Comparison of ENCODE assay signal across 17 cellular contexts in genomic region chr1:108563808-108564207, GRCh38. TPM values are rescaled to one million over a fixed set of nuclear protein-coding genes. Genes with fewer than 3 reads are reported as not detected.
DNase-seq lines count a peak whose midpoint lies in the region; ATAC-seq, FAIRE-seq and TF ChIP-seq lines count a peak whose summit lies in the region.
"Had no signal": no experiment of that assay in that cellular context is flagged by ENCODE, and none has a peak within 500 bp of the region (broad histone marks: within the 10 kb centered on the region; RNA-seq: fewer than 3 reads in every experiment).

No MANE protein-coding gene starts in this region.

- WGBS in K562 (ENCODE audit: insufficient coverage, low coverage, missing lambda C conversion rate): 0% methylated on average over 1 of the region's 1 CpG
- WGBS in mesendoderm (ENCODE audit: extremely low coverage, insufficient coverage, low lambda C conversion rate): no CpG with 5 or more reads among the region's 1 CpG
- 91 to 96% methylated on average over 1 of the region's 1 CpG for WGBS in esophagus squamous epithelium, 2 donors

- CTCF ChIA-PET in Calu3 (lab: Charles Lee): no interaction called here
- CTCF ChIA-PET in K562 (lab: Yijun Ruan, JAX; ENCODE audit: low intra/inter-chr PET ratio): interaction anchor here (4.4 kb wide), 1 partner anchor 51 kb away, joined by 69 read pairs; no protein-coding TSS in a partner anchor

- H3K9me3 ChIP-seq in Loucy (ENCODE audit: insufficient read depth, low read depth, low read length) (no peaks in the 10 kb centered on the region), K562 (replicated peaks; ENCODE audit: control insufficient read depth, insufficient read depth, low read depth, low read length) (no peaks in the 10 kb centered on the region), esophagus squamous epithelium (no peaks in the 10 kb centered on the region)
- H3K9me3 ChIP-seq: BLaER1 treated with 17β-estradiol and CSF1 and Interleukin-3, amounts not matched to agents 10 nM and 100 nM had no signal

- H2BK5ac ChIP-seq in mesendoderm (ENCODE audit: low read length): no peak overlapping the region

- H3K79me1 ChIP-seq in mesendoderm (ENCODE audit: low read length): peaks cover 9% of the 10 kb centered on the region

- no peak overlapping the region for H3K23ac ChIP-seq in mesendoderm (ENCODE audit: low read length)

- no peak overlapping the region for H3K27ac ChIP-seq in K562 (ENCODE audit: extremely low read depth, low read depth, low read length)
- no peak overlapping the region for H3K27ac ChIP-seq in mesendoderm (ENCODE audit: low read depth, low read length)
- H3K27ac ChIP-seq in esophagus squamous epithelium: no peak overlapping the region
- H3K27ac ChIP-seq: BLaER1 treated with 17β-estradiol and CSF1 and Interleukin-3, amounts not matched to agents 10 nM and 100 nM had no signal

- no peaks in the 10 kb centered on the region for H3K27me3 Mint-ChIP-seq in Calu3 (ENCODE audit: unreplicated experiment)

- ATAC-seq in K562: no peak
- no peak for ATAC-seq in GM18907 (IDR thresholded peaks at IDR 0.05; ENCODE audit: unreplicated experiment)
- ATAC-seq: HepG2 had no signal

- no peaks in the 10 kb centered on the region for H3K4me1 Mint-ChIP-seq in Calu3 (ENCODE audit: low read depth, unreplicated experiment)

- H3K4me1 ChIP-seq in Loucy (ENCODE audit: insufficient read depth, low read length, poor library complexity, severe bottlenecking): peaks cover 65% of the 10 kb centered on the region
- H3K4me1 ChIP-seq in K562 (replicated peaks in 1 of 2; ENCODE audit: control insufficient read depth in 2 of 2, insufficient read depth in 2 of 2, low read length in 2 of 2): peaks cover 28 to 31% of the 10 kb centered on the region in 2 experiments; a peak in 4 of 5 replicates
- no peaks in the 10 kb centered on the region for H3K4me1 ChIP-seq in mesendoderm (ENCODE audit: control insufficient read depth, low read depth, low read length)
- H3K4me1 ChIP-seq in esophagus squamous epithelium: peaks cover 17 to 36% (median 23%) of the 10 kb centered on the region in 3 donors

- H3K9me1 ChIP-seq in K562 (ENCODE audit: control insufficient read depth, insufficient read depth, low read length): no peaks in the 10 kb centered on the region

- no peak overlapping the region for H3K4me3 Mint-ChIP-seq in Calu3 (ENCODE audit: low read depth, unreplicated experiment)
- H3K4me3 Mint-ChIP-seq: H9 had no signal

- TF ChIP-seq POLR2A in K562 (conservative IDR thresholded peaks at IDR 0.05) (no peak), esophagus squamous epithelium (IDR thresholded peaks at IDR 0.05) (no peak)

- H3K4me2 ChIP-seq in Loucy (ENCODE audit: low read depth, low read length, poor library complexity, severe bottlenecking) (peak overlapping the region; percentile 92), K562 (ENCODE audit: insufficient read depth, low read length) (peak overlapping the region; percentile 50; the same call in 1 of the 2 replicates), mesendoderm (ENCODE audit: low read length) (no peak overlapping the region)

- DNase-seq in Calu3: no peak
- DNase-seq in K562 (ENCODE audit: extremely low read depth in 1 of 4, low spot score in 3 of 4): peak in 2 of 4 experiments; percentile 37 to 47
- DNase-seq in mesendoderm: peak; percentile 27
- DNase-seq in NCI-H187 treated with DMSO at 0.1 percent for 48 hours (lab: John Stamatoyannopoulos, UW): no peak
- no peak for DNase-seq in esophagus squamous epithelium (lab: John Stamatoyannopoulos, UW)
- DNase-seq: 8988T; CD4-positive, CD25-positive, alpha-beta regulatory T cell; DMS79; EL; GOT3; H9 had no signal

- FAIRE-seq in K562 (lab: Jason Lieb, UNC): no peak
- FAIRE-seq: G401.6, GM12892, HepG2 had no signal

- TF ChIP-seq CTCF in Calu3 (IDR thresholded peaks at IDR 0.05; ENCODE audit: unreplicated experiment): no peak
- TF ChIP-seq CTCF in Loucy (conservative IDR thresholded peaks at IDR 0.05; ENCODE audit: low read length): no peak
- TF ChIP-seq CTCF in K562 (IDR thresholded peaks at IDR 0.05 in 2 of 3, conservative IDR thresholded peaks at IDR 0.05 in 1 of 3; ENCODE audit: insufficient read depth in 2 of 3, low read depth in 1 of 3, low read length in 3 of 3): no peak
- no peak for TF ChIP-seq CTCF in esophagus squamous epithelium (IDR thresholded peaks at IDR 0.05)

- TF ChIP-seq RAD21 in K562 (CRISPR knock-in tag; conservative IDR thresholded peaks at IDR 0.05 in 1 of 2, IDR thresholded peaks at IDR 0.05 in 1 of 2): no peak

- H3K9me2 ChIP-seq in Loucy (replicated peaks; ENCODE audit: low read depth, low read length): no peaks in the 10 kb centered on the region

- peaks cover 82% of the 10 kb centered on the region for H3K79me2 ChIP-seq in Loucy (ENCODE audit: insufficient read depth, low read length)
- peaks cover 67% of the 10 kb centered on the region for H3K79me2 ChIP-seq in K562 (ENCODE audit: control insufficient read depth, insufficient read depth, low read length)
- H3K79me2 ChIP-seq in mesendoderm (ENCODE audit: control insufficient read depth, insufficient read depth, low read length): peaks cover 30% of the 10 kb centered on the region

- H4K5ac ChIP-seq in mesendoderm (ENCODE audit: low read length): no peak overlapping the region

- no peaks in the 10 kb centered on the region for H3K9me3 Mint-ChIP-seq in Calu3 (ENCODE audit: low read depth, unreplicated experiment)
- H3K9me3 Mint-ChIP-seq: CD4-positive, CD25-positive, alpha-beta regulatory T cell; H9 had no signal

- H2AFZ ChIP-seq in Loucy (ENCODE audit: low read length) (no peak overlapping the region), K562 (ENCODE audit: low read depth, low read length) (no peak overlapping the region)

- no peak overlapping the region for H3K18ac ChIP-seq in mesendoderm (ENCODE audit: low read length)

- POLR2A ChIA-PET in K562 (lab: Yijun Ruan, JAX): interaction anchor here (0.7 to 0.9 kb wide), 2 partner anchors 9 to 30 kb away, joined by 3 read pairs; no protein-coding TSS in a partner anchor

- H2AK5ac ChIP-seq in mesendoderm (ENCODE audit: low read length): no peak overlapping the region

- H3K27ac Mint-ChIP-seq in Calu3 (ENCODE audit: unreplicated experiment): peak overlapping the region; percentile 19
- H3K27ac Mint-ChIP-seq: H9 had no signal

- H3K36me3 Mint-ChIP-seq in Calu3 (ENCODE audit: insufficient read depth, unreplicated experiment): peaks cover 8% of the 10 kb centered on the region
- H3K36me3 Mint-ChIP-seq: CD4-positive, CD25-positive, alpha-beta regulatory T cell had no signal

- H3K4me3 ChIP-seq in Loucy (ENCODE audit: low read length, poor library complexity, severe bottlenecking) (peak overlapping the region; percentile 75), K562 (no peak overlapping the region), mesendoderm (ENCODE audit: low read length) (no peak overlapping the region), esophagus squamous epithelium (no peak overlapping the region)
- H3K4me3 ChIP-seq: BLaER1 treated with 17β-estradiol and CSF1 and Interleukin-3, amounts not matched to agents 10 nM and 100 nM had no signal

- no peak overlapping the region for H3K56ac ChIP-seq in mesendoderm (ENCODE audit: low read length)

- H4K20me1 ChIP-seq in Loucy (ENCODE audit: insufficient read depth, low read length, poor library complexity, severe bottlenecking) (peaks cover 63% of the 10 kb centered on the region), K562 (replicated peaks; ENCODE audit: control insufficient read depth, insufficient read depth, low read length) (no peaks in the 10 kb centered on the region)

- no peak overlapping the region for H3K4ac ChIP-seq in mesendoderm (ENCODE audit: low read depth, low read length)

- H3K9ac ChIP-seq in Loucy (ENCODE audit: low read depth, low read length, poor library complexity, severe bottlenecking) (peak overlapping the region; percentile 8), K562 (ENCODE audit: insufficient read depth in 1 of 2, low read depth in 2 of 2, low read length in 2 of 2) (no peak overlapping the region), mesendoderm (ENCODE audit: low read length) (no peak overlapping the region)

- H2BK120ac ChIP-seq in mesendoderm (ENCODE audit: low read depth, low read length): no peak overlapping the region

- intact Hi-C loops in Calu3 (cut with micrococcal nuclease; ENCODE audit: unreplicated experiment) (no loop called here), K562 (cut with micrococcal nuclease) (loop anchor here (5.0 kb wide), 2 partner anchors 143 to 333 kb away; no protein-coding TSS in a partner anchor), esophagus squamous epithelium (cut with DNase I) (loop anchor here (5.0 to 10.0 kb wide), 2 partner anchors 52 to 81 kb away; no protein-coding TSS in a partner anchor)

- no peak overlapping the region for H2BK15ac ChIP-seq in mesendoderm (replicated peaks; ENCODE audit: low read depth)

- no peak overlapping the region for H4K8ac ChIP-seq in mesendoderm (ENCODE audit: low read depth, low read length)

- in situ Hi-C loops in K562 (cut with MboI): loop anchor here (5.0 kb wide), 1 partner anchor 52 kb away; no protein-coding TSS in a partner anchor

- TF ChIP-seq EP300 in K562 (IDR thresholded peaks at IDR 0.05; ENCODE audit: low read length): 0 out of 2 replicates have a peak, but pooled peaks have one; percentile 33

- H3K36me3 ChIP-seq in Loucy (ENCODE audit: insufficient read depth, low read length) (no peaks in the 10 kb centered on the region), K562 (ENCODE audit: control insufficient read depth, insufficient read depth, low read length) (no peaks in the 10 kb centered on the region), mesendoderm (ENCODE audit: control insufficient read depth, insufficient read depth, low read length) (no peaks in the 10 kb centered on the region), esophagus squamous epithelium (no peaks in the 10 kb centered on the region)

- H3K27me3 ChIP-seq in Loucy (ENCODE audit: insufficient read depth, low read length, poor library complexity, severe bottlenecking) (no peaks in the 10 kb centered on the region), K562 (ENCODE audit: control insufficient read depth in 2 of 2, insufficient read depth in 2 of 2, low read length in 2 of 2) (no peaks in the 10 kb centered on the region), mesendoderm (ENCODE audit: insufficient read depth, low read length, poor library complexity) (no peaks in the 10 kb centered on the region), esophagus squamous epithelium (peaks cover 0 to 9% (median 0%) of the 10 kb centered on the region in 4 donors)
- H3K27me3 ChIP-seq: BLaER1 treated with 17β-estradiol and CSF1 and Interleukin-3, amounts not matched to agents 10 nM and 100 nM had no signal

- no peaks in the 10 kb centered on the region; the same call in 1 of the 2 replicates for H3F3A ChIP-seq in Loucy (ENCODE audit: low read depth)

- BruUV-seq in Calu3 (replicated peaks; lab: Mats Ljungman, UMichigan): no TSS peak
- BruUV-seq in K562 (replicated peaks; lab: Mats Ljungman, UMichigan): no TSS peak

RNA-seq across cellular contexts. Expression of gene EEIG2, which starts 3.9 kb away (rescaled TPM):
- total RNA-seq in Calu3 (2022) (7.9 and 13.6 TPM in 2 replicates), K562 (2014; rRNA removed) (13.9 and 14.5 TPM in 2 replicates), K562 (2014; rRNA removed; fragmentation: Illumina TruSeq; extraction: Trizol) (26.9 and 27.3 TPM in 2 replicates), K562 (2015; rRNA removed; fragmentation: Illumina TruSeq; extraction: Trizol) (21.8 and 24.4 TPM in 2 replicates), K562 (2021) (21.0 and 22.8 TPM in 2 replicates), esophagus squamous epithelium (1 to 10 TPM; 3.9 to 9.7 (median 5.7) TPM)
- 7.7 and 20.8 TPM in 2 replicates for total RNA-seq in K562 (2011; cell fraction: chromatin; rRNA removed; ENCODE audit: low replicate concordance)
- total RNA-seq in K562 (2011; cell fraction: nucleolus; rRNA removed): 3.3 and 4.5 TPM in 2 replicates
- 9.1 and 18.0 TPM in 2 replicates for total RNA-seq in K562 (2011; cell fraction: nucleoplasm; rRNA removed)
- polyA plus RNA-seq in K562 (2011; rRNA removed) (18.8 and 21.1 TPM in 2 replicates), K562 (2014; fragmentation: Illumina TruSeq; extraction: Trizol) (11.8 and 15.2 TPM in 2 replicates), K562 (2014; fragmentation: Nextera tagmentation; extraction: Ambion mirVana) (1 to 10 TPM; 6.1 to 8.0 TPM), K562 (2014; rRNA removed) (12.2 and 12.7 TPM in 2 replicates)
- 4.0 and 10.7 TPM in 2 replicates for polyA plus RNA-seq in K562 (2011; cell fraction: cytosol; rRNA removed)
- polyA plus RNA-seq in K562 (2011; cell fraction: nucleus; rRNA removed): 6.8 and 10.7 TPM in 2 replicates
- polyA plus RNA-seq in K562 (2012): 10.8 and 18.5 TPM in 2 replicates
- polyA minus RNA-seq in K562 (2011; rRNA and poly(A)+ RNA removed): 30.8 and 35.3 TPM in 2 replicates
- 13.7 and 16.0 TPM in 2 replicates for polyA minus RNA-seq in K562 (2011; cell fraction: cytosol; rRNA and poly(A)+ RNA removed)
- 6.6 and 11.7 TPM in 2 replicates for polyA minus RNA-seq in K562 (2011; cell fraction: nucleus; rRNA and poly(A)+ RNA removed)
- 6.8 TPM for polyA plus RNA-seq in mesendoderm (2013, experiment 1 of 2)
- polyA plus RNA-seq in mesendoderm (2013, experiment 2 of 2): 7.0 TPM
